19 cellular contexts compared by ENCODE assay signal in the genomic region with DNA sequence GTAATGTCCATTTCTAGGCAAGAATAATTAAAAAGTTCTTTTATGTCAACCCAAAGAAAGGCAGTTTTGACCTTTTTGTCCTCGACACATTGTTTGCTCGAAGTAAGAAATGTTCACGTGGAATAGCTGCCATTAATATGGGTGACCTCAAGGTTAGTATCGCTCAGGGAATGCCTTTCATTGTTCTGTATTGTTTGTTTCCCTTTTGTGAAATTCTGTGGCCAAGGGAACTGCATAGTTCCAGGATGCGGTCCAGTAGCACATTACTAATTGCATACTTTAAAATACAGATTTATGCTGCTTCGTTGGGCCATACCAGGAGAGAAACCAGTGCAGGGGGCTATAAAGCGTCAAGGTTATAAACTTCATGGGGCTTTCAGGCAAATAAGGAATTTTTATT.
DNase-seq lines count a peak whose midpoint lies in the region; ATAC-seq, FAIRE-seq and TF ChIP-seq lines count a peak whose summit lies in the region.
"Had no signal": no experiment of that assay in that cellular context is flagged by ENCODE, and none has a peak within 500 bp of the region (broad histone marks: within the 10 kb centered on the region; RNA-seq: fewer than 3 reads in every experiment).

No MANE protein-coding gene starts in this region.

- peak; percentile 19 for ATAC-seq in left lobe of liver
- no peak for ATAC-seq in GM21619 (IDR thresholded peaks at IDR 0.05; ENCODE audit: unreplicated experiment)
- no peak for ATAC-seq in mucosa of descending colon
- ATAC-seq: activated naive CD4-positive, alpha-beta T cell treated with anti-CD3 and anti-CD28 coated beads, Interleukin-2, amount 50 U/mL, for 72 hours had no signal

- H3K27ac ChIP-seq in H1 (ENCODE audit: low read depth, low read length), result peak overlapping the region; percentile 26; the same call in 1 of the 2 replicates
- peak overlapping the region; percentile 50 for H3K27ac ChIP-seq in skeletal muscle tissue (ENCODE audit: low read depth, low read length)
- H3K27ac ChIP-seq: 22Rv1 had no signal

- FAIRE-seq in H1 (lab: Jason Lieb, UNC), result no peak
- FAIRE-seq: GM12891 had no signal

- DNase-seq in DMS153 (lab: John Stamatoyannopoulos, UW) (peak; percentile 14), DMS153 treated with DMSO at 0.1 percent for 48 hours (lab: John Stamatoyannopoulos, UW; ENCODE audit: unreplicated experiment) (no peak), H1 (ENCODE audit: low read depth in 1 of 2, low spot score in 2 of 2) (no peak), left lobe of liver (ENCODE audit: low spot score) (no peak), BE2C (no peak), mucosa of descending colon (no peak)
- DNase-seq: DMS 273 treated with DMSO at 0.1 percent for 48 hours; effector memory CD4-positive, alpha-beta T cell; H7; naive B cell; NCI-H1092 treated with DMSO at 0.1 percent for 48 hours; NCI-H510A treated with DMSO at 0.1 percent for 48 hours; spleen; upper lobe of left lung had no signal

- no peak overlapping the region for H2AFZ ChIP-seq in H1 (ENCODE audit: low read length)

- H3K9ac ChIP-seq in H1 (replicated peaks in 1 of 4; ENCODE audit: extremely low read depth in 1 of 4, low read depth in 3 of 4, low read length in 3 of 4), result no peak overlapping the region
- no peak overlapping the region for H3K9ac ChIP-seq in skeletal muscle tissue (ENCODE audit: low read depth in 1 of 3, low read length in 3 of 3)

- no peaks in the 10 kb centered on the region for H3K23me2 ChIP-seq in H1 (ENCODE audit: low read depth, low read length)

- no peak for TF ChIP-seq POLR2A in H1 (IDR thresholded peaks at IDR 0.05; ENCODE audit: control extremely low read depth in 1 of 2, low read depth in 2 of 2, low read length in 2 of 2)

- no peak overlapping the region for H4K91ac ChIP-seq in H1 (replicated peaks; ENCODE audit: insufficient read length, low read length)

- TF ChIP-seq RAD21 in H1 (IDR thresholded peaks at IDR 0.05 in 1 of 2, conservative IDR thresholded peaks at IDR 0.05 in 1 of 2; ENCODE audit: low read depth in 2 of 2, low read length in 2 of 2), result no peak

- no peak overlapping the region for H4K8ac ChIP-seq in H1 (ENCODE audit: extremely low read depth, insufficient read depth, low read length)

- H3K4ac ChIP-seq in H1 (replicated peaks; ENCODE audit: insufficient read length, low read depth, low read length), result no peak overlapping the region

- peak overlapping the region; percentile 40; the same call in 1 of the 2 replicates for H2BK12ac ChIP-seq in H1 (ENCODE audit: low read depth, low read length)

- H4K20me1 ChIP-seq in H1 (replicated peaks in 1 of 2; ENCODE audit: control insufficient read depth in 1 of 2, insufficient read depth in 2 of 2, low read length in 2 of 2), result no peaks in the 10 kb centered on the region

- no peak overlapping the region for H2BK5ac ChIP-seq in H1 (ENCODE audit: low read depth, low read length)

- no peak overlapping the region for H3K18ac ChIP-seq in H1 (ENCODE audit: extremely low read depth, low read length)

- no peak overlapping the region for H3K23ac ChIP-seq in H1 (ENCODE audit: insufficient read length)

- TF ChIP-seq CTCF in H1 (IDR thresholded peaks at IDR 0.05; ENCODE audit: control extremely low read depth in 1 of 3, insufficient read depth in 1 of 3, low read depth in 1 of 3, low read length in 3 of 3), result no peak
- TF ChIP-seq CTCF in BE2C (IDR thresholded peaks at IDR 0.05; ENCODE audit: low read depth, low read length), result no peak
- no peak for TF ChIP-seq CTCF in mucosa of descending colon (IDR thresholded peaks at IDR 0.05)

- CTCF ChIA-PET in H1 (lab: Charles Lee; ENCODE audit: partially characterized antibody), result interaction anchor here (0.7 to 2.1 kb wide), 11 partner anchors 8 to 341 kb away, joined by 3 to 8 read pairs (median 3); no protein-coding TSS in a partner anchor

- H2BK20ac ChIP-seq in H1 (ENCODE audit: low read length), result no peak overlapping the region

- H3K9me3 ChIP-seq in H1 (ENCODE audit: insufficient read depth in 2 of 2, low read depth in 1 of 2, low read length in 1 of 2), result no peaks in the 10 kb centered on the region
- no peaks in the 10 kb centered on the region for H3K9me3 ChIP-seq in skeletal muscle tissue (ENCODE audit: control insufficient read depth in 3 of 3, low read length in 3 of 3)
- no peaks in the 10 kb centered on the region for H3K9me3 ChIP-seq in BE2C
- H3K9me3 ChIP-seq in mucosa of descending colon, result no peaks in the 10 kb centered on the region
- H3K9me3 ChIP-seq: spleen, upper lobe of left lung had no signal

- WGBS in H1 (ENCODE audit: extremely low coverage in 1 of 2, insufficient coverage in 1 of 2, insufficient read length in 1 of 2, insufficient replicate concordance in 2 of 2, low coverage in 1 of 2, low lambda C conversion rate in 2 of 2, missing lambda C conversion rate in 1 of 2), 2 experiments, result 85% methylated on average over 7 of the region's 7 CpGs; no CpG with 5 or more reads in 1 of the 2 experiments

- H3K4me1 ChIP-seq in H1 (replicated peaks in 1 of 4; ENCODE audit: control insufficient read depth in 3 of 4, insufficient read depth in 4 of 4, low read length in 3 of 4), result peaks cover 0 to 10% (median 8%) of the 10 kb centered on the region in 4 experiments; a peak in 5 of 7 replicates
- peaks cover 0 to 3% (median 0%) of the 10 kb centered on the region in 3 donors for H3K4me1 ChIP-seq in skeletal muscle tissue (ENCODE audit: control insufficient read depth in 3 of 3, insufficient read depth in 3 of 3, low read length in 3 of 3)
- H3K4me1 ChIP-seq in BE2C, result no peaks in the 10 kb centered on the region
- no peaks in the 10 kb centered on the region for H3K4me1 ChIP-seq in mucosa of descending colon (ENCODE audit: low read depth)

- no peak for TF ChIP-seq EP300 in H1 (IDR thresholded peaks at IDR 0.05; ENCODE audit: borderline replicate concordance in 1 of 2, low read depth in 2 of 2, low read length in 2 of 2)

- intact Hi-C loops in mucosa of descending colon (cut with DNase I, micrococcal nuclease), result loop anchor here in 1 of 2 donors (10.0 kb wide), 1 partner anchor 190 kb away; no protein-coding TSS in a partner anchor

- no peak overlapping the region for H3K4me2 ChIP-seq in H1 (ENCODE audit: insufficient read depth in 1 of 2, low read depth in 2 of 2, low read length in 2 of 2)

- H4K5ac ChIP-seq in H1 (ENCODE audit: insufficient read length, low read depth, low read length), result no peak overlapping the region

- POLR2A ChIA-PET in H1 (lab: Charles Lee; ENCODE audit: partially characterized antibody), result no interaction called here

- no peak overlapping the region for H3K14ac ChIP-seq in H1 (ENCODE audit: insufficient read length)

- H3K79me2 ChIP-seq in H1 (ENCODE audit: control insufficient read depth in 1 of 2, insufficient read depth in 2 of 2, low read length in 2 of 2), result no peaks in the 10 kb centered on the region

- H2BK120ac ChIP-seq in H1 (replicated peaks; ENCODE audit: low read depth, low read length), result no peak overlapping the region

- peak overlapping the region; percentile 92; the same call in 1 of the 2 replicates for H2AK5ac ChIP-seq in H1 (ENCODE audit: low read depth, low read length)

- H2BK15ac ChIP-seq in H1 (ENCODE audit: low read length), result no peak overlapping the region

- no peaks in the 10 kb centered on the region for H3K27me3 ChIP-seq in H1 (replicated peaks in 1 of 4; ENCODE audit: control insufficient read depth in 3 of 4, extremely low read depth in 1 of 4, insufficient read depth in 3 of 4, low read length in 3 of 4)
- no peaks in the 10 kb centered on the region for H3K27me3 ChIP-seq in skeletal muscle tissue (ENCODE audit: control insufficient read depth in 3 of 3, insufficient read depth in 3 of 3, low read length in 3 of 3)
- no peaks in the 10 kb centered on the region for H3K27me3 ChIP-seq in BE2C
- H3K27me3 ChIP-seq: spleen, upper lobe of left lung had no signal

- H3K56ac ChIP-seq in H1 (replicated peaks; ENCODE audit: insufficient read length, low read depth, low read length), result no peak overlapping the region

- H3K79me1 ChIP-seq in H1 (ENCODE audit: low read depth, low read length), result no peaks in the 10 kb centered on the region; the same call in 1 of the 2 replicates

- H3K36me3 ChIP-seq in H1 (ENCODE audit: control insufficient read depth in 2 of 4, insufficient read depth in 4 of 4, low read length in 3 of 4) (no peaks in the 10 kb centered on the region), skeletal muscle tissue (ENCODE audit: control insufficient read depth in 3 of 3, insufficient read depth in 3 of 3, low read length in 3 of 3) (no peaks in the 10 kb centered on the region), BE2C (no peaks in the 10 kb centered on the region), mucosa of descending colon (ENCODE audit: low read depth) (no peaks in the 10 kb centered on the region)
- H3K36me3 ChIP-seq: spleen, upper lobe of left lung had no signal

- no peak overlapping the region for H3K4me3 ChIP-seq in H1 (ENCODE audit: extremely low read depth in 1 of 4, insufficient read depth in 2 of 4, low read depth in 3 of 4, low read length in 4 of 4)
- no peak overlapping the region for H3K4me3 ChIP-seq in skeletal muscle tissue (ENCODE audit: low read length in 3 of 3)
- H3K4me3 ChIP-seq in BE2C (ENCODE audit: low read depth, low read length), result no peak overlapping the region
- H3K4me3 ChIP-seq in mucosa of descending colon, result no peak overlapping the region
- H3K4me3 ChIP-seq: spleen, upper lobe of left lung had no signal

TF ChIP-seq in H1, 55 proteins besides CTCF, POLR2A, EP300 and RAD21:
- TF ChIP-seq JUND (IDR thresholded peaks at IDR 0.05; ENCODE audit: low read length) (no peak), FOSL1 (IDR thresholded peaks at IDR 0.05; ENCODE audit: insufficient read depth, low read depth, low read length) (no peak), CBX8 (IDR thresholded peaks at IDR 0.05; ENCODE audit: borderline replicate concordance, low read depth, low read length) (no peak), KDM5A (IDR thresholded peaks at IDR 0.05; ENCODE audit: low read length) (no peak), SP2 (IDR thresholded peaks at IDR 0.05; ENCODE audit: low read length) (no peak), SIN3A (conservative IDR thresholded peaks at IDR 0.05 in 1 of 2, IDR thresholded peaks at IDR 0.05 in 1 of 2; ENCODE audit: low read depth in 1 of 2, low read length in 2 of 2) (no peak), RNF2 (IDR thresholded peaks at IDR 0.05; ENCODE audit: borderline replicate concordance, low read depth, low read length, missing control alignments, poor library complexity, severe bottlenecking) (no peak), GABPA (IDR thresholded peaks at IDR 0.05; ENCODE audit: borderline replicate concordance, insufficient read depth, low read length) (no peak), ZNF274 (IDR thresholded peaks at IDR 0.05; ENCODE audit: borderline replicate concordance, extremely low read depth, low read length) (no peak), TAF1 (IDR thresholded peaks at IDR 0.05; ENCODE audit: low read depth, low read length) (no peak), EGR1 (IDR thresholded peaks at IDR 0.05; ENCODE audit: borderline replicate concordance, low read depth, low read length) (no peak)
